Comparison of ENCODE assay signal across 13 cellular contexts in the genomic region with DNA sequence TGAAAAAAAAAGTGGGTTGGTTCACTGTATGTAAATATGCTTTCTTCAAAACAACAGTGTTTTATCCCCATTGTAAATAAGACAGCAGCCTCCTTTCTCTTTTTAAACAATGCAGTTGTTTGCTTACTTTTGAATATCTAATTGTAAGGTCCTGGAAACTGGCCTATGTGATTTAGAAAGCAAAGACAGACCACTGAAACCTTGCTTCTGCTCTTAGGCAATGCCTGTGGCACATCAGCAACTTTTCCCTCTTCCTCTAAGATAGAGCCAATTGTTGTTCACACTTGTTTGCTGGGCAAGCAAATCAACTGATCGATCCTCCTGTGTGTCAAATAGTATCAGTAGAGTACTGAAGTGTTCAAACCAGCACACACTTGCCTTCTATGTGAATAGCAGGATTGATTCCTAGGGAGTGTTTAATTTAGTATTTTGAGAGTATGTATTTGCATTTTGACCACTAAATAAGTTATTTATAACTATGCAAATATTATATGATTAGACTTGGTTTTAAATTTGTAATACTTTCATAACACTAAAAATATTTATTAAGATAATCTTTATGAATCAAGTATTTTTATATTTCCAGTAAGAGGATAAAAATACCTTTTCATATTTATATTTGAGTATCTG. TPM values are rescaled to one million over a fixed set of nuclear protein-coding genes. Genes with fewer than 3 reads are reported as not detected.
DNase-seq lines count a peak whose midpoint lies in the region; ATAC-seq, FAIRE-seq and TF ChIP-seq lines count a peak whose summit lies in the region.
"Had no signal": no experiment of that assay in that cellular context is flagged by ENCODE, and none has a peak within 500 bp of the region (broad histone marks: within the 10 kb centered on the region; RNA-seq: fewer than 3 reads in every experiment).

No MANE protein-coding gene starts in this region.

- H3K27me3 ChIP-seq in pancreas (no peaks in the 10 kb centered on the region), esophagus muscularis mucosa (no peaks in the 10 kb centered on the region)
- H3K27me3 ChIP-seq: tibial artery had no signal

- no peak for DNase-seq in pancreas
- DNase-seq in esophagus muscularis mucosa (ENCODE audit: extremely low spot score): no peak
- DNase-seq in HuH-7 (ENCODE audit: low spot score): no peak
- no peak for DNase-seq in lower leg skin (ENCODE audit: low spot score in 2 of 2)
- DNase-seq: activated T-cell treated with anti-CD3 and anti-CD28 coated beads for 4 hours; CD4-positive, alpha-beta T cell; GF-D8; Karpas-422; tibial artery had no signal

- TF ChIP-seq EP300 in esophagus muscularis mucosa (IDR thresholded peaks at IDR 0.05): no peak

- FAIRE-seq in pancreas (lab: Jason Lieb, UNC): peak; percentile 61

- TF ChIP-seq CTCF in pancreas (IDR thresholded peaks at IDR 0.05) (no peak), esophagus muscularis mucosa (IDR thresholded peaks at IDR 0.05) (no peak), lower leg skin (IDR thresholded peaks at IDR 0.05) (no peak)

- H3K27ac ChIP-seq in pancreas (no peak overlapping the region), esophagus muscularis mucosa (replicated peaks in 1 of 4) (no peak overlapping the region)
- H3K27ac ChIP-seq: tibial artery had no signal

- intact Hi-C loops in pancreas (cut with DNase I): no loop called here
- intact Hi-C loops in esophagus muscularis mucosa (cut with DNase I): no loop called here
- intact Hi-C loops in lower leg skin (cut with DNase I; ENCODE audit: low total_unique reads): no loop called here

- TF ChIP-seq POLR2A in esophagus muscularis mucosa (IDR thresholded peaks at IDR 0.05; ENCODE audit: low read depth) (no peak), lower leg skin (IDR thresholded peaks at IDR 0.05) (no peak)

- H3K4me3 ChIP-seq in pancreas: no peak overlapping the region
- H3K4me3 ChIP-seq in esophagus muscularis mucosa: no peak overlapping the region
- H3K4me3 ChIP-seq in lower leg skin (ENCODE audit: low read depth, poor library complexity, severe bottlenecking): no peak overlapping the region
- H3K4me3 ChIP-seq: tibial artery had no signal

- H3K9me3 ChIP-seq in pancreas (no peaks in the 10 kb centered on the region), esophagus muscularis mucosa (peaks cover 0 to 6% (median 0%) of the 10 kb centered on the region in 4 donors)
- H3K9me3 ChIP-seq: tibial artery had no signal

- 10 to 13% methylated on average over 1 of the region's 1 CpG for WGBS in pancreas, 2 donors
- WGBS in esophagus muscularis mucosa: 62% methylated on average over 1 of the region's 1 CpG
- WGBS in lower leg skin, 2 donors: 43 to 73% methylated on average over 1 of the region's 1 CpG

- H3K4me1 ChIP-seq in pancreas (no peaks in the 10 kb centered on the region), esophagus muscularis mucosa (no peaks in the 10 kb centered on the region)
- H3K4me1 ChIP-seq: tibial artery had no signal

- ATAC-seq in GM19025 (IDR thresholded peaks at IDR 0.05; ENCODE audit: low read depth, unreplicated experiment) (peak; percentile 85), GM21619 (IDR thresholded peaks at IDR 0.05; ENCODE audit: unreplicated experiment) (peak; percentile 80), HG03175 (IDR thresholded peaks at IDR 0.05; ENCODE audit: unreplicated experiment) (peak; percentile 74), pancreas (no peak)
- ATAC-seq: WTC11 had no signal

- no peaks in the 10 kb centered on the region for H3K36me3 ChIP-seq in pancreas
- no peaks in the 10 kb centered on the region for H3K36me3 ChIP-seq in esophagus muscularis mucosa
- H3K36me3 ChIP-seq: tibial artery had no signal

RNA-seq across cellular contexts. Expression of a gene that starts 55.4 kb away (rescaled TPM):
- total RNA-seq in pancreas (10 to 100 TPM in 3 of 6 donors, 1 to 10 TPM in 3; 7.1 to 32.4 (median 9.3) TPM), esophagus muscularis mucosa (10 to 100 TPM in 3 of 4 donors, 1 to 10 TPM in 1; 7.8 to 15.0 (median 12.4) TPM), lower leg skin (not detected)
- polyA plus RNA-seq in pancreas: 1 to 10 TPM; 1.4 to 2.9 TPM

Comparison
In these comparisons a context has a peak if more than half of its experiments do, and no peak if none do; other contexts are left out.
1. ATAC-seq: peak in GM19025 (single experiment), GM21619 (single experiment) and HG03175 (single experiment); none in pancreas (0 of 4).
2. RNA of a gene that starts 55.4 kb away (total RNA-seq): 7.8 to 15.0 TPM in esophagus muscularis mucosa and 7.1 to 32.4 TPM in pancreas; not detected in lower leg skin; every median in the first group is over 4 times any median in the second.